1 cellular context compared by ENCODE assay signal in the genomic region with DNA sequence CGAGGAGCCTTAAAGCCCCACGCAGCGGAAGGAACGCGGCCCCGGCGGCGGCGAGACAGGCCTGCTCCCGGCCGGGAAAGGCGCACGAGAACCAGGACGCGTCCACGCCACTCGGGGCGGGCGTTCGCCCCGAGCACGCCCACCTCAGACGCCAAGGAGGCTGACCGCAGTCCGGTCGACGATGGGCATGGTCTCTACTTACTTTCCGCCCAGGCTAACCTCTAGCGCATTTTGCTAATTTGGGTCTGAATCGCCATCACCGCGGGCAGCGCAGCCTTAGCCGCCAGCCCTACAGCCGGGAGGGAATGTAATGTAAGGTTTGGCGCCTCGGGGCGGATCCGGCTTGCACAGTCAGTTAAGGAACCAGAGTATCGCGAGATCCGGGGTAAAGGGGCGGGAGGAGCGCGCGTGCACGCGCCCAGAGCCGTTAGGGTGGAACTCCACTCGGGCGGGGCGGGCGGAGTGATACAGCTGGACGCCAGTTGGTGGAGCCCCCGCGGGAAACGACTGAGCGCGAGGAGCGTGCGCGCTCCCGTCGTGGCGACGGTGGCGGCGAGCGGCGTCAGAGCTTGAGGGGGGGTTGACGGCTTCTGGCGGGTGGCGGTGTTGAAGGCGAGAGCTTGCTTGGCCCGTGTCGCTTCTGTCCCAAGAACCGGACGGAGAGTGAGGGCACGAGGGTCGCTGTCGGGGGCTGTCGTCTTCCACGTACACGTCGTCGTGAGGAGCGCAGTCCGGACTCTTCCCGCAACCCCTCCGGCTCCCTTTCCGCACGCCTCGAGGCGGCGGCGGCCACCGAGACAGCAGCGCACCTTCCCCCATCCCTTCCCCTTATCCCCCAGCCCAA.
TF ChIP-seq lines count a peak whose summit lies in the region.

A gene with protein sequence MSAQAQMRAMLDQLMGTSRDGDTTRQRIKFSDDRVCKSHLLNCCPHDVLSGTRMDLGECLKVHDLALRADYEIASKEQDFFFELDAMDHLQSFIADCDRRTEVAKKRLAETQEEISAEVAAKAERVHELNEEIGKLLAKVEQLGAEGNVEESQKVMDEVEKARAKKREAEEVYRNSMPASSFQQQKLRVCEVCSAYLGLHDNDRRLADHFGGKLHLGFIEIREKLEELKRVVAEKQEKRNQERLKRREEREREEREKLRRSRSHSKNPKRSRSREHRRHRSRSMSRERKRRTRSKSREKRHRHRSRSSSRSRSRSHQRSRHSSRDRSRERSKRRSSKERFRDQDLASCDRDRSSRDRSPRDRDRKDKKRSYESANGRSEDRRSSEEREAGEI (plus strand): TSS at position 529 of the 844 bp plus-strand sequence. CDS start 368 bp downstream, outside the sequence.

TF ChIP-seq in GM12878, 131 proteins besides CTCF, POLR2A, EP300 and RAD21 (continued from another document):
- TF ChIP-seq, protein P1, sequence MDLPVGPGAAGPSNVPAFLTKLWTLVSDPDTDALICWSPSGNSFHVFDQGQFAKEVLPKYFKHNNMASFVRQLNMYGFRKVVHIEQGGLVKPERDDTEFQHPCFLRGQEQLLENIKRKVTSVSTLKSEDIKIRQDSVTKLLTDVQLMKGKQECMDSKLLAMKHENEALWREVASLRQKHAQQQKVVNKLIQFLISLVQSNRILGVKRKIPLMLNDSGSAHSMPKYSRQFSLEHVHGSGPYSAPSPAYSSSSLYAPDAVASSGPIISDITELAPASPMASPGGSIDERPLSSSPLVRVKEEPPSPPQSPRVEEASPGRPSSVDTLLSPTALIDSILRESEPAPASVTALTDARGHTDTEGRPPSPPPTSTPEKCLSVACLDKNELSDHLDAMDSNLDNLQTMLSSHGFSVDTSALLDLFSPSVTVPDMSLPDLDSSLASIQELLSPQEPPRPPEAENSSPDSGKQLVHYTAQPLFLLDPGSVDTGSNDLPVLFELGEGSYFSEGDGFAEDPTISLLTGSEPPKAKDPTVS (IDR thresholded peaks at IDR 0.05; ENCODE audit: low read depth, low read length) = no peak
- TF ChIP-seq TBL1XR1 (IDR thresholded peaks at IDR 0.05; ENCODE audit: low read depth, low read length) = 0 out of 2 replicates have a peak, but pooled peaks have one; percentile 27
- TF ChIP-seq, protein P2, sequence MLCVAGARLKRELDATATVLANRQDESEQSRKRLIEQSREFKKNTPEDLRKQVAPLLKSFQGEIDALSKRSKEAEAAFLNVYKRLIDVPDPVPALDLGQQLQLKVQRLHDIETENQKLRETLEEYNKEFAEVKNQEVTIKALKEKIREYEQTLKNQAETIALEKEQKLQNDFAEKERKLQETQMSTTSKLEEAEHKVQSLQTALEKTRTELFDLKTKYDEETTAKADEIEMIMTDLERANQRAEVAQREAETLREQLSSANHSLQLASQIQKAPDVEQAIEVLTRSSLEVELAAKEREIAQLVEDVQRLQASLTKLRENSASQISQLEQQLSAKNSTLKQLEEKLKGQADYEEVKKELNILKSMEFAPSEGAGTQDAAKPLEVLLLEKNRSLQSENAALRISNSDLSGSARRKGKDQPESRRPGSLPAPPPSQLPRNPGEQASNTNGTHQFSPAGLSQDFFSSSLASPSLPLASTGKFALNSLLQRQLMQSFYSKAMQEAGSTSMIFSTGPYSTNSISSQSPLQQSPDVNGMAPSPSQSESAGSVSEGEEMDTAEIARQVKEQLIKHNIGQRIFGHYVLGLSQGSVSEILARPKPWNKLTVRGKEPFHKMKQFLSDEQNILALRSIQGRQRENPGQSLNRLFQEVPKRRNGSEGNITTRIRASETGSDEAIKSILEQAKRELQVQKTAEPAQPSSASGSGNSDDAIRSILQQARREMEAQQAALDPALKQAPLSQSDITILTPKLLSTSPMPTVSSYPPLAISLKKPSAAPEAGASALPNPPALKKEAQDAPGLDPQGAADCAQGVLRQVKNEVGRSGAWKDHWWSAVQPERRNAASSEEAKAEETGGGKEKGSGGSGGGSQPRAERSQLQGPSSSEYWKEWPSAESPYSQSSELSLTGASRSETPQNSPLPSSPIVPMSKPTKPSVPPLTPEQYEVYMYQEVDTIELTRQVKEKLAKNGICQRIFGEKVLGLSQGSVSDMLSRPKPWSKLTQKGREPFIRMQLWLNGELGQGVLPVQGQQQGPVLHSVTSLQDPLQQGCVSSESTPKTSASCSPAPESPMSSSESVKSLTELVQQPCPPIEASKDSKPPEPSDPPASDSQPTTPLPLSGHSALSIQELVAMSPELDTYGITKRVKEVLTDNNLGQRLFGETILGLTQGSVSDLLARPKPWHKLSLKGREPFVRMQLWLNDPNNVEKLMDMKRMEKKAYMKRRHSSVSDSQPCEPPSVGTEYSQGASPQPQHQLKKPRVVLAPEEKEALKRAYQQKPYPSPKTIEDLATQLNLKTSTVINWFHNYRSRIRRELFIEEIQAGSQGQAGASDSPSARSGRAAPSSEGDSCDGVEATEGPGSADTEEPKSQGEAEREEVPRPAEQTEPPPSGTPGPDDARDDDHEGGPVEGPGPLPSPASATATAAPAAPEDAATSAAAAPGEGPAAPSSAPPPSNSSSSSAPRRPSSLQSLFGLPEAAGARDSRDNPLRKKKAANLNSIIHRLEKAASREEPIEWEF (IDR thresholded peaks at IDR 0.05; ENCODE audit: insufficient replicate concordance, low read depth, low read length) = peak; percentile 55
- TF ChIP-seq, protein P3, sequence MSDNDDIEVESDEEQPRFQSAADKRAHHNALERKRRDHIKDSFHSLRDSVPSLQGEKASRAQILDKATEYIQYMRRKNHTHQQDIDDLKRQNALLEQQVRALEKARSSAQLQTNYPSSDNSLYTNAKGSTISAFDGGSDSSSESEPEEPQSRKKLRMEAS (IDR thresholded peaks at IDR 0.05; ENCODE audit: low read depth, low read length) = peak; percentile 67
- no peak for TF ChIP-seq JUNB (IDR thresholded peaks at IDR 0.05)
- no peak for TF ChIP-seq SMC3 (IDR thresholded peaks at IDR 0.05; ENCODE audit: borderline replicate concordance, low read length)
- TF ChIP-seq, protein P4, sequence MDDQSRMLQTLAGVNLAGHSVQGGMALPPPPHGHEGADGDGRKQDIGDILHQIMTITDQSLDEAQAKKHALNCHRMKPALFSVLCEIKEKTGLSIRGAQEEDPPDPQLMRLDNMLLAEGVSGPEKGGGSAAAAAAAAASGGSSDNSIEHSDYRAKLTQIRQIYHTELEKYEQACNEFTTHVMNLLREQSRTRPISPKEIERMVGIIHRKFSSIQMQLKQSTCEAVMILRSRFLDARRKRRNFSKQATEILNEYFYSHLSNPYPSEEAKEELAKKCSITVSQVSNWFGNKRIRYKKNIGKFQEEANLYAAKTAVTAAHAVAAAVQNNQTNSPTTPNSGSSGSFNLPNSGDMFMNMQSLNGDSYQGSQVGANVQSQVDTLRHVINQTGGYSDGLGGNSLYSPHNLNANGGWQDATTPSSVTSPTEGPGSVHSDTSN (IDR thresholded peaks at IDR 0.05; ENCODE audit: insufficient replicate concordance, low read depth, low read length) = no peak
- TF ChIP-seq PAX8 (IDR thresholded peaks at IDR 0.05) = no peak
- no peak for TF ChIP-seq SUZ12 (IDR thresholded peaks at IDR 0.05; ENCODE audit: unreplicated experiment)
- no peak for TF ChIP-seq NR2F1 (conservative IDR thresholded peaks at IDR 0.05)
